Comparison of ENCODE assay signal across 12 cellular contexts in genomic region chr2:23489471-23490400, GRCh38.
DNase-seq lines count a peak whose midpoint lies in the region; ATAC-seq and TF ChIP-seq lines count a peak whose summit lies in the region.
"Had no signal": no experiment of that assay in that cellular context is flagged by ENCODE, and none has a peak within 500 bp of the region (broad histone marks: within the 10 kb centered on the region; RNA-seq: fewer than 3 reads in every experiment).

No MANE protein-coding gene starts in this region.

- peak overlapping the region; percentile 81 for H3K27ac Mint-ChIP-seq in activated CD4-positive, alpha-beta T cell treated with anti-CD3 and anti-CD28 coated beads, Interleukin-2, amount 10 ng/mL, durations not matched to agents 24 days and 14 days
- H3K27ac Mint-ChIP-seq in activated naive CD8-positive, alpha-beta T cell, result peak overlapping the region; percentile 25
- H3K27ac Mint-ChIP-seq: dendritic cell treated with granulocyte-macrophage colony-stimulating factor and Interleukin-4, amounts not matched to agents 40 ng/mL and 50 ng/mL, for 4 days had no signal

- no peak for ATAC-seq in activated CD4-positive, CD25-positive, alpha-beta regulatory T cell treated with anti-CD3 and anti-CD28 coated beads, Interleukin-2, amount 50 U/mL, for 24 hours
- ATAC-seq in GM21723 (IDR thresholded peaks at IDR 0.05; ENCODE audit: unreplicated experiment), result no peak

- H3K4me1 ChIP-seq in ascending aorta, result no peaks in the 10 kb centered on the region

- no peaks in the 10 kb centered on the region for H3K36me3 Mint-ChIP-seq in activated CD4-positive, alpha-beta T cell treated with anti-CD3 and anti-CD28 coated beads, Interleukin-2, amount 10 ng/mL, durations not matched to agents 24 days and 14 days (ENCODE audit: low read depth)
- no peaks in the 10 kb centered on the region for H3K36me3 Mint-ChIP-seq in activated naive CD8-positive, alpha-beta T cell

- intact Hi-C loops in activated CD4-positive, alpha-beta T cell treated with anti-CD3 and anti-CD28 coated beads, Interleukin-2, amount 10 ng/mL, durations not matched to agents 24 days and 14 days (cut with micrococcal nuclease), result loop anchor here (1.0 to 5.0 kb wide), 4 partner anchors 8 to 109 kb away; no protein-coding TSS in a partner anchor
- intact Hi-C loops in ascending aorta (cut with DNase I), result no loop called here

- TF ChIP-seq POLR2A in NB4 (IDR thresholded peaks at IDR 0.05; ENCODE audit: extremely low read depth, insufficient read length), result no peak

- no peak overlapping the region for H3K27ac ChIP-seq in ascending aorta

- peaks cover 56% of the 10 kb centered on the region for H3K4me1 Mint-ChIP-seq in activated CD4-positive, alpha-beta T cell treated with anti-CD3 and anti-CD28 coated beads, Interleukin-2, amount 10 ng/mL, durations not matched to agents 24 days and 14 days
- H3K4me1 Mint-ChIP-seq in activated naive CD8-positive, alpha-beta T cell (ENCODE audit: low read depth), result peaks cover 7% of the 10 kb centered on the region

- no peak overlapping the region for H3K4me3 ChIP-seq in NB4 (ENCODE audit: low read depth, low read length)
- H3K4me3 ChIP-seq in ascending aorta, result no peak overlapping the region

- peaks cover 6% of the 10 kb centered on the region for H3K27me3 Mint-ChIP-seq in activated CD4-positive, alpha-beta T cell treated with anti-CD3 and anti-CD28 coated beads, Interleukin-2, amount 10 ng/mL, durations not matched to agents 24 days and 14 days
- peaks cover 4% of the 10 kb centered on the region for H3K27me3 Mint-ChIP-seq in activated naive CD8-positive, alpha-beta T cell

- no peaks in the 10 kb centered on the region for H3K9me3 ChIP-seq in ascending aorta

- H3K4me3 Mint-ChIP-seq in activated CD4-positive, alpha-beta T cell treated with anti-CD3 and anti-CD28 coated beads, Interleukin-2, amount 10 ng/mL, durations not matched to agents 24 days and 14 days, result peak overlapping the region; percentile 73
- no peak overlapping the region for H3K4me3 Mint-ChIP-seq in activated naive CD8-positive, alpha-beta T cell
- H3K4me3 Mint-ChIP-seq: dendritic cell treated with granulocyte-macrophage colony-stimulating factor and Interleukin-4, amounts not matched to agents 40 ng/mL and 50 ng/mL, for 4 days had no signal

- no peaks in the 10 kb centered on the region for H3K27me3 ChIP-seq in ascending aorta

- TF ChIP-seq CTCF in NB4 (IDR thresholded peaks at IDR 0.05; ENCODE audit: low read depth, low read length) (no peak), ascending aorta (IDR thresholded peaks at IDR 0.05) (no peak)

- no peaks in the 10 kb centered on the region for H3K9me3 Mint-ChIP-seq in activated CD4-positive, alpha-beta T cell treated with anti-CD3 and anti-CD28 coated beads, Interleukin-2, amount 10 ng/mL, durations not matched to agents 24 days and 14 days
- H3K9me3 Mint-ChIP-seq in activated naive CD8-positive, alpha-beta T cell (ENCODE audit: low read depth), result no peaks in the 10 kb centered on the region
- H3K9me3 Mint-ChIP-seq: dendritic cell treated with granulocyte-macrophage colony-stimulating factor and Interleukin-4, amounts not matched to agents 40 ng/mL and 50 ng/mL, for 4 days had no signal

- peak; percentile 79 for DNase-seq in activated CD4-positive, alpha-beta T cell treated with anti-CD3 and anti-CD28 coated beads, Interleukin-2, amount 10 ng/mL, durations not matched to agents 24 days and 14 days
- DNase-seq in activated CD4-positive, alpha-beta T cell treated with anti-CD3 and anti-CD28 coated beads, Interleukin-2, amount 50 U/mL, for 1 hour, result no peak
- DNase-seq in NB4 (ENCODE audit: low read depth) (peak; percentile 61), ascending aorta (ENCODE audit: low spot score in 2 of 2) (no peak)
- peak in 2 of 3 donors; percentile 34 to 37 for DNase-seq in stimulated activated CD4-positive, alpha-beta T cell treated with anti-CD3 and anti-CD28 coated beads, TNF-alpha, amount 100 ng/mL, for 48 hours (ENCODE audit: low read depth in 3 of 3)
- DNase-seq: NCI-H1048, NCI-H446, T1000 had no signal

- no peaks in the 10 kb centered on the region for H3K36me3 ChIP-seq in ascending aorta

Comparison
In these comparisons a context has a peak if more than half of its experiments do, and no peak if none do; other contexts are left out.
1. DNase-seq: peak in activated CD4-positive, alpha-beta T cell treated with anti-CD3 and anti-CD28 coated beads, Interleukin-2, amount 10 ng/mL, durations not matched to agents 24 days and 14 days (single experiment), NB4 (single experiment) and stimulated activated CD4-positive, alpha-beta T cell treated with anti-CD3 and anti-CD28 coated beads, TNF-alpha, amount 100 ng/mL, for 48 hours (2 of 3); none in activated CD4-positive, alpha-beta T cell treated with anti-CD3 and anti-CD28 coated beads, Interleukin-2, amount 50 U/mL, for 1 hour (single experiment) and ascending aorta (0 of 2).